In genomic region chr12:4421590-4422031, GRCh38 we compare ENCODE assay signal across 9 cellular contexts. TPM values are rescaled to one million over a fixed set of nuclear protein-coding genes. Genes with fewer than 3 reads are reported as not detected.
DNase-seq lines count a peak whose midpoint lies in the region; ATAC-seq and TF ChIP-seq lines count a peak whose summit lies in the region.
"Had no signal": no experiment of that assay in that cellular context is flagged by ENCODE, and none has a peak within 500 bp of the region (broad histone marks: within the 10 kb centered on the region; RNA-seq: fewer than 3 reads in every experiment).

No MANE protein-coding gene starts in this region.

- intact Hi-C loops in activated CD4-positive, alpha-beta T cell treated with anti-CD3 and anti-CD28 coated beads, Interleukin-2, amount 10 ng/mL, durations not matched to agents 24 days and 14 days (cut with micrococcal nuclease): loop anchor here (1.0 to 5.0 kb wide), 2 partner anchors 86 to 106 kb away; no protein-coding TSS in a partner anchor
- intact Hi-C loops in left ventricle myocardium inferior (cut with micrococcal nuclease): loop anchor here (5.0 kb wide), 1 partner anchor 106 kb away; no protein-coding TSS in a partner anchor

- DNase-seq in AG08396 (ENCODE audit: low spot score) (peak; percentile 73), GM03348 (ENCODE audit: low spot score) (peak; percentile 69), NCI-H146 treated with DMSO at 0.1 percent for 48 hours (lab: John Stamatoyannopoulos, UW; ENCODE audit: unreplicated experiment) (peak; percentile 46), left ventricle myocardium inferior (no peak), cerebellar nuclear complex (lab: John Stamatoyannopoulos, UW) (no peak)
- DNase-seq in activated CD4-positive, alpha-beta T cell treated with anti-CD3 and anti-CD28 coated beads, Interleukin-2, amount 10 ng/mL, durations not matched to agents 24 days and 14 days: peak; percentile 79
- peak in 2 of 3 donors; percentile 2 to 20 for DNase-seq in stimulated activated CD4-positive, alpha-beta T cell treated with anti-CD3 and anti-CD28 coated beads, TNF-alpha, amount 100 ng/mL, for 48 hours (ENCODE audit: low read depth in 3 of 3)

- H3K9me3 Mint-ChIP-seq in activated CD4-positive, alpha-beta T cell treated with anti-CD3 and anti-CD28 coated beads, Interleukin-2, amount 10 ng/mL, durations not matched to agents 24 days and 14 days: no peaks in the 10 kb centered on the region

- no peaks in the 10 kb centered on the region for H3K4me1 ChIP-seq in left ventricle myocardium inferior

- peaks cover 35% of the 10 kb centered on the region for H3K27me3 ChIP-seq in left ventricle myocardium inferior (ENCODE audit: low read depth)

- no peak overlapping the region for H3K4me3 ChIP-seq in left ventricle myocardium inferior

- ATAC-seq in GM21576 (IDR thresholded peaks at IDR 0.05; ENCODE audit: unreplicated experiment): no peak

- peak; percentile 71 for TF ChIP-seq CTCF in left ventricle myocardium inferior (IDR thresholded peaks at IDR 0.05; ENCODE audit: borderline replicate concordance)

- H3K36me3 ChIP-seq in left ventricle myocardium inferior: no peaks in the 10 kb centered on the region

- no peak overlapping the region for H3K27ac ChIP-seq in left ventricle myocardium inferior (replicated peaks)

- H3K4me1 Mint-ChIP-seq in activated CD4-positive, alpha-beta T cell treated with anti-CD3 and anti-CD28 coated beads, Interleukin-2, amount 10 ng/mL, durations not matched to agents 24 days and 14 days: peaks cover 9% of the 10 kb centered on the region
- H3K4me1 Mint-ChIP-seq: IgD-negative memory B cell had no signal

- no peak overlapping the region for H3K27ac Mint-ChIP-seq in activated CD4-positive, alpha-beta T cell treated with anti-CD3 and anti-CD28 coated beads, Interleukin-2, amount 10 ng/mL, durations not matched to agents 24 days and 14 days
- H3K27ac Mint-ChIP-seq: IgD-negative memory B cell had no signal

- no peaks in the 10 kb centered on the region for H3K36me3 Mint-ChIP-seq in activated CD4-positive, alpha-beta T cell treated with anti-CD3 and anti-CD28 coated beads, Interleukin-2, amount 10 ng/mL, durations not matched to agents 24 days and 14 days (ENCODE audit: low read depth)
- H3K36me3 Mint-ChIP-seq: IgD-negative memory B cell had no signal

- no peaks in the 10 kb centered on the region for H3K9me3 ChIP-seq in left ventricle myocardium inferior (replicated peaks)

- no peak overlapping the region for H3K4me3 Mint-ChIP-seq in activated CD4-positive, alpha-beta T cell treated with anti-CD3 and anti-CD28 coated beads, Interleukin-2, amount 10 ng/mL, durations not matched to agents 24 days and 14 days
- H3K4me3 Mint-ChIP-seq: IgD-negative memory B cell had no signal

- peaks cover 6% of the 10 kb centered on the region for H3K27me3 Mint-ChIP-seq in activated CD4-positive, alpha-beta T cell treated with anti-CD3 and anti-CD28 coated beads, Interleukin-2, amount 10 ng/mL, durations not matched to agents 24 days and 14 days

RNA-seq across cellular contexts. Expression of gene FGF6, which starts 24.0 kb away (rescaled TPM):
- total RNA-seq in activated CD4-positive, alpha-beta T cell treated with anti-CD3 and anti-CD28 coated beads, Interleukin-2, amount 10 ng/mL, durations not matched to agents 24 days and 14 days: not detected in 2 replicates
- total RNA-seq in left ventricle myocardium inferior: not detected

RNA-seq across cellular contexts. Expression of gene FGF23, which starts 42.1 kb away (rescaled TPM):
- not detected in 2 replicates for total RNA-seq in activated CD4-positive, alpha-beta T cell treated with anti-CD3 and anti-CD28 coated beads, Interleukin-2, amount 10 ng/mL, durations not matched to agents 24 days and 14 days
- not detected for total RNA-seq in left ventricle myocardium inferior

Comparison
In these comparisons a context has a peak if more than half of its experiments do, and no peak if none do; other contexts are left out.
1. DNase-seq: peak in AG08396 (single experiment), GM03348 (single experiment), NCI-H146 treated with DMSO at 0.1 percent for 48 hours (single experiment), activated CD4-positive, alpha-beta T cell treated with anti-CD3 and anti-CD28 coated beads, Interleukin-2, amount 10 ng/mL, durations not matched to agents 24 days and 14 days (single experiment) and stimulated activated CD4-positive, alpha-beta T cell treated with anti-CD3 and anti-CD28 coated beads, TNF-alpha, amount 100 ng/mL, for 48 hours (2 of 3); none in left ventricle myocardium inferior (single experiment) and cerebellar nuclear complex (0 of 2).